Comparison of ENCODE assay signal across 12 cellular contexts in the genomic region with DNA sequence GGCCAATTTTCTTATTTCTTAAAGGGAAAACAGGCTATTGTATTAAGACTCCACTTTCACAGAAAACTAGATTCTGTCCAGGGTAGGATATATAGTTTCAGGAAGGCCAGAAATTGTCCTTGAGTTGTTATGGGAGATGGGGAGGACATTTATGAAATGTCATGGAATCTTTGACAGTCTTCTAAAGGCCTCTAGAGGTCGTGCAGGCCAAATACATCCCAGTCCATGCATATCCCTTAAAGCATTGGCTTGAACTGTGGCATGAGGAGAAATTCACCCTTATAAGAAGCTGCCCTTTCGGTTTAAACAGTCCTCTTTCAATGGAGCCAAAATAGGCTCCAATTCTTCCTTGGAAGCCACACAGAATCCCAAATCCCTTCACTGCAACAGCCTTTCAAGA.
"Had no signal": no experiment of that assay in that cellular context is flagged by ENCODE, and none has a peak within 500 bp of the region (broad histone marks: within the 10 kb centered on the region; RNA-seq: fewer than 3 reads in every experiment).

No MANE protein-coding gene starts in this region.

- H3K4me3 ChIP-seq: heart left ventricle, right atrium auricular region, skin epidermis, tibial nerve, uterus had no signal

- H3K36me3 ChIP-seq: heart left ventricle, right atrium auricular region, tibial nerve, uterus had no signal

- DNase-seq: activated CD4-positive, alpha-beta T cell treated with anti-CD3 and anti-CD28 coated beads, Interleukin-2, amount 10 ng/mL, durations not matched to agents 7 days and 5 days; activated naive CD4-positive, alpha-beta T cell; activated T-cell treated with anti-CD3 and anti-CD28 coated beads for 4 hours; cerebellar nuclear complex; effector CD8-positive, alpha-beta T cell; heart left ventricle; immature natural killer cell; stimulated activated naive CD4-positive, alpha-beta T cell; uterus had no signal

- H3K4me1 ChIP-seq: tibial nerve, uterus had no signal

- H3K27ac ChIP-seq: heart left ventricle, right atrium auricular region, skin epidermis, tibial nerve, uterus had no signal

- ATAC-seq: heart left ventricle had no signal

- H3K27me3 ChIP-seq: heart left ventricle, right atrium auricular region, tibial nerve, uterus had no signal

- H3K9me3 ChIP-seq: heart left ventricle, right atrium auricular region, tibial nerve, uterus had no signal
